1 cellular context compared by ENCODE assay signal in genomic region chr21:36129219-36129618, GRCh38.
TF ChIP-seq lines count a peak whose summit lies in the region.

No MANE protein-coding gene starts in this region.

TF ChIP-seq in GM23338, 12 proteins besides CTCF, POLR2A, EP300 and RAD21 (continued from another document):
- TF ChIP-seq ZNF462 (CRISPR knock-in tag; IDR thresholded peaks at IDR 0.05): no peak
- TF ChIP-seq, protein P1, sequence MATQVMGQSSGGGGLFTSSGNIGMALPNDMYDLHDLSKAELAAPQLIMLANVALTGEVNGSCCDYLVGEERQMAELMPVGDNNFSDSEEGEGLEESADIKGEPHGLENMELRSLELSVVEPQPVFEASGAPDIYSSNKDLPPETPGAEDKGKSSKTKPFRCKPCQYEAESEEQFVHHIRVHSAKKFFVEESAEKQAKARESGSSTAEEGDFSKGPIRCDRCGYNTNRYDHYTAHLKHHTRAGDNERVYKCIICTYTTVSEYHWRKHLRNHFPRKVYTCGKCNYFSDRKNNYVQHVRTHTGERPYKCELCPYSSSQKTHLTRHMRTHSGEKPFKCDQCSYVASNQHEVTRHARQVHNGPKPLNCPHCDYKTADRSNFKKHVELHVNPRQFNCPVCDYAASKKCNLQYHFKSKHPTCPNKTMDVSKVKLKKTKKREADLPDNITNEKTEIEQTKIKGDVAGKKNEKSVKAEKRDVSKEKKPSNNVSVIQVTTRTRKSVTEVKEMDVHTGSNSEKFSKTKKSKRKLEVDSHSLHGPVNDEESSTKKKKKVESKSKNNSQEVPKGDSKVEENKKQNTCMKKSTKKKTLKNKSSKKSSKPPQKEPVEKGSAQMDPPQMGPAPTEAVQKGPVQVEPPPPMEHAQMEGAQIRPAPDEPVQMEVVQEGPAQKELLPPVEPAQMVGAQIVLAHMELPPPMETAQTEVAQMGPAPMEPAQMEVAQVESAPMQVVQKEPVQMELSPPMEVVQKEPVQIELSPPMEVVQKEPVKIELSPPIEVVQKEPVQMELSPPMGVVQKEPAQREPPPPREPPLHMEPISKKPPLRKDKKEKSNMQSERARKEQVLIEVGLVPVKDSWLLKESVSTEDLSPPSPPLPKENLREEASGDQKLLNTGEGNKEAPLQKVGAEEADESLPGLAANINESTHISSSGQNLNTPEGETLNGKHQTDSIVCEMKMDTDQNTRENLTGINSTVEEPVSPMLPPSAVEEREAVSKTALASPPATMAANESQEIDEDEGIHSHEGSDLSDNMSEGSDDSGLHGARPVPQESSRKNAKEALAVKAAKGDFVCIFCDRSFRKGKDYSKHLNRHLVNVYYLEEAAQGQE (IDR thresholded peaks at IDR 0.05; ENCODE audit: unreplicated experiment): no peak
- no peak for TF ChIP-seq CREB1 (CRISPR knock-in tag; IDR thresholded peaks at IDR 0.05; ENCODE audit: low read depth)
